ENCODE assay signal across 1 cellular context in the genomic region with DNA sequence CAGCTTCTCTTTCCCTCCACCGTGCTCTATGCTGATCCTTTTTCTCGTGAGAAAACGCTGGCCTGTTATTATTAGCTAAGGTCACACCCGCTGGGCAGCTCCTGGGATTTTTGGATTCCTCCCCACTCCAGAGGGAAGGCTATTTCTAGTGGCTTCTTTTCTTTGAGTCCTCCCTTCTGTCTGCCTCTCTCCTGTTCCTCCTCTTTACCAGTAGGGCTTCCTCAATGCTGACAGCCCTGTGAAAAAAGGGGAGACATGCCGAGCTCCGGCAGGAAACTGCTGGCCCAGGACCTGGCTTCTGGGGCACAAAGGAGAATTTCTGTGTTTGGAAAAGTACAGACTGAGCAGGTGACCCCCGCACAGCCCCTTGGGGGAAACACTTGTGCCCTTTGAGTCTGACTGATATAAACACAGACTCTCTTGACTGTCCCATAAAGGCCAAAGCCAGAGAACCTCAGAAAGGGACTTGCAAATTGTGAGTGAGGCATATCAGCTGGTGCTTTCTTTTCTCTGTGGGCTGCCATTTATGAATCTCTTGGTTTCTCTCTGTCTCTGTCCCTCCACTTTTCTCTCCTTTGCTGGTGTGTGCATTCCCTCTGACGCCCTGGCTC.
TF ChIP-seq lines count a peak whose summit lies in the region.

No MANE protein-coding gene starts in this region.

TF ChIP-seq in K562, 482 proteins besides CTCF, POLR2A, EP300 and RAD21:
- TF ChIP-seq CHD4 (IDR thresholded peaks at IDR 0.05; ENCODE audit: insufficient read depth, insufficient replicate concordance, low read depth, low read length, poor library complexity, severe bottlenecking) (no peak), ZNF717 (CRISPR knock-in tag; IDR thresholded peaks at IDR 0.05) (no peak), CREB3L1 (IDR thresholded peaks at IDR 0.05; ENCODE audit: borderline replicate concordance, low read depth) (no peak), SETDB1 (IDR thresholded peaks at IDR 0.05; ENCODE audit: low read length) (no peak), TFAM (CRISPR knock-in tag; conservative IDR thresholded peaks at IDR 0.05) (no peak), FIP1L1 (IDR thresholded peaks at IDR 0.05; ENCODE audit: low read depth, low read length, poor library complexity, severe bottlenecking) (no peak), ZNF699 (CRISPR knock-in tag; IDR thresholded peaks at IDR 0.05; ENCODE audit: insufficient replicate concordance) (no peak), POLR3A (IDR thresholded peaks at IDR 0.05; ENCODE audit: borderline replicate concordance, extremely low read depth, insufficient read depth, insufficient read length) (no peak), ARID2 (IDR thresholded peaks at IDR 0.05) (no peak), TAL1 (IDR thresholded peaks at IDR 0.05) (no peak), SMC3 (conservative IDR thresholded peaks at IDR 0.05; ENCODE audit: insufficient read depth, low read depth, low read length) (no peak), ZNF445 (CRISPR knock-in tag; IDR thresholded peaks at IDR 0.05; ENCODE audit: low read depth) (no peak), SLC30A9 (CRISPR knock-in tag; IDR thresholded peaks at IDR 0.05) (no peak), BCL6 (CRISPR knock-in tag; IDR thresholded peaks at IDR 0.05) (no peak)
- TF ChIP-seq, protein P1, sequence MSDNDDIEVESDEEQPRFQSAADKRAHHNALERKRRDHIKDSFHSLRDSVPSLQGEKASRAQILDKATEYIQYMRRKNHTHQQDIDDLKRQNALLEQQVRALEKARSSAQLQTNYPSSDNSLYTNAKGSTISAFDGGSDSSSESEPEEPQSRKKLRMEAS (CRISPR knock-in tag; IDR thresholded peaks at IDR 0.05), result no peak
- TF ChIP-seq, protein P2, sequence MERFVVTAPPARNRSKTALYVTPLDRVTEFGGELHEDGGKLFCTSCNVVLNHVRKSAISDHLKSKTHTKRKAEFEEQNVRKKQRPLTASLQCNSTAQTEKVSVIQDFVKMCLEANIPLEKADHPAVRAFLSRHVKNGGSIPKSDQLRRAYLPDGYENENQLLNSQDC (CRISPR knock-in tag; IDR thresholded peaks at IDR 0.05), result no peak
